Comparison of ENCODE assay signal across 13 cellular contexts in genomic region chr4:4853921-4854648, GRCh38. TPM values are rescaled to one million over a fixed set of nuclear protein-coding genes. Genes with fewer than 3 reads are reported as not detected.
A peak's percentile ranks its signal among the peaks of the same experiment; 100 is the strongest.
DNase-seq lines count a peak whose midpoint lies in the region; ATAC-seq and TF ChIP-seq lines count a peak whose summit lies in the region.
"Had no signal": no experiment of that assay in that cellular context is flagged by ENCODE, and none has a peak within 500 bp of the region (broad histone marks: within the 10 kb centered on the region; RNA-seq: fewer than 3 reads in every experiment).

No MANE protein-coding gene starts in this region.

- DNase-seq in CD8-positive, alpha-beta memory T cell = no peak
- no peak for DNase-seq in NCI-H446 treated with DMSO at 0.1 percent for 48 hours (lab: John Stamatoyannopoulos, UW)
- DNase-seq in MG63 = no peak
- DNase-seq: cerebellar nuclear complex; GDM1; NCI-H1930; stimulated activated CD4-positive, alpha-beta T cell treated with anti-CD3 and anti-CD28 coated beads, Interleukin-1b, Interleukin-23, amount 100 ng/mL, for 48 hours had no signal

- peak overlapping the region; percentile 78 for H3K4me3 ChIP-seq in ACC112 (ENCODE audit: low read depth, low read length)
- H3K4me3 ChIP-seq in CD8-positive, alpha-beta memory T cell (ENCODE audit: low read length) = no peak overlapping the region
- no peak overlapping the region for H3K4me3 ChIP-seq in MG63

- peaks cover 0 to 13% (median 7%) of the 10 kb centered on the region in 5 donors for H3K9me3 Mint-ChIP-seq in CD8-positive, alpha-beta memory T cell
- H3K9me3 Mint-ChIP-seq in brain = peaks cover 0 to 17% (median 2%) of the 10 kb centered on the region in 5 experiments
- no peaks in the 10 kb centered on the region for H3K9me3 Mint-ChIP-seq in nephron

- CTCF ChIA-PET in CD8-positive, alpha-beta memory T cell (lab: Charles Lee) = no interaction called here

- no peaks in the 10 kb centered on the region for H3K79me2 ChIP-seq in ACC112 (ENCODE audit: control insufficient read depth, insufficient read depth, low read length, unreplicated experiment)

- POLR2A ChIA-PET in CD8-positive, alpha-beta memory T cell (lab: Charles Lee) = no interaction called here

- TF ChIP-seq CTCF in brain (conservative IDR thresholded peaks at IDR 0.05) (no peak), nephron (IDR thresholded peaks at IDR 0.05; ENCODE audit: unreplicated experiment in 3 of 3) (no peak)

- peaks cover 30 to 51% (median 42%) of the 10 kb centered on the region in 3 donors for H3K4me1 Mint-ChIP-seq in CD8-positive, alpha-beta memory T cell
- peaks cover 59% of the 10 kb centered on the region for H3K4me1 Mint-ChIP-seq in brain
- H3K4me1 Mint-ChIP-seq in nephron = peaks cover 45% of the 10 kb centered on the region

- ATAC-seq in HG03378 (IDR thresholded peaks at IDR 0.05; ENCODE audit: unreplicated experiment) (no peak), HG02759 (IDR thresholded peaks at IDR 0.05; ENCODE audit: unreplicated experiment) (no peak)

- H3K27ac ChIP-seq in ACC112 (ENCODE audit: low read depth, low read length) = peak overlapping the region; percentile 85; the same call in 1 of the 2 replicates
- no peak overlapping the region for H3K27ac ChIP-seq in CD8-positive, alpha-beta memory T cell (ENCODE audit: low read depth, low read length)
- H3K27ac ChIP-seq: KMS-11 had no signal

- H3K27me3 ChIP-seq in ACC112 (ENCODE audit: insufficient read depth, low read length) (no peaks in the 10 kb centered on the region), MG63 (no peaks in the 10 kb centered on the region)
- H3K27me3 ChIP-seq in CD8-positive, alpha-beta memory T cell (ENCODE audit: insufficient read depth, low read length, poor library complexity, severe bottlenecking) = peaks cover 55% of the 10 kb centered on the region

- peaks cover 72 to 73% of the 10 kb centered on the region in 2 donors for H3K27me3 Mint-ChIP-seq in CD8-positive, alpha-beta memory T cell
- H3K27me3 Mint-ChIP-seq in brain (peaks cover 97% of the 10 kb centered on the region), nephron (ENCODE audit: low read depth) (peaks cover 98% of the 10 kb centered on the region)

- H3K4me1 ChIP-seq in ACC112 (ENCODE audit: control insufficient read depth, insufficient read depth, low read length, unreplicated experiment) = peaks cover 5% of the 10 kb centered on the region
- H3K4me1 ChIP-seq in CD8-positive, alpha-beta memory T cell (ENCODE audit: insufficient read depth, low read length) = peaks cover 7% of the 10 kb centered on the region

- H3K27ac Mint-ChIP-seq in CD8-positive, alpha-beta memory T cell = peak overlapping the region in 2 of 8 donors; percentile 42 to 46
- peak overlapping the region in 1 of 5 experiments; percentile 89 for H3K27ac Mint-ChIP-seq in brain
- no peak overlapping the region for H3K27ac Mint-ChIP-seq in nephron

- peak overlapping the region; percentile 63 to 87 (median 83) for H3K4me3 Mint-ChIP-seq in CD8-positive, alpha-beta memory T cell
- peak overlapping the region in 4 of 5 experiments; percentile 20 to 83 (median 46) for H3K4me3 Mint-ChIP-seq in brain
- H3K4me3 Mint-ChIP-seq in nephron = peak overlapping the region; percentile 52 to 76 (median 70)

- no peaks in the 10 kb centered on the region for H3K9me3 ChIP-seq in CD8-positive, alpha-beta memory T cell (ENCODE audit: low read length)
- H3K9me3 ChIP-seq in MG63 = no peaks in the 10 kb centered on the region

- no peaks in the 10 kb centered on the region for H3K36me3 Mint-ChIP-seq in CD8-positive, alpha-beta memory T cell
- no peaks in the 10 kb centered on the region for H3K36me3 Mint-ChIP-seq in brain
- no peaks in the 10 kb centered on the region for H3K36me3 Mint-ChIP-seq in nephron (ENCODE audit: low read depth)

- H3K36me3 ChIP-seq in ACC112 (ENCODE audit: insufficient read depth, low read length) (no peaks in the 10 kb centered on the region), MG63 (no peaks in the 10 kb centered on the region)
- H3K36me3 ChIP-seq in CD8-positive, alpha-beta memory T cell (ENCODE audit: insufficient read depth, low read length) = no peaks in the 10 kb centered on the region

- H2AFZ ChIP-seq in ACC112 (ENCODE audit: low read length, unreplicated experiment) = peak overlapping the region; percentile 77

RNA-seq across cellular contexts. Expression of gene MSX1, which starts 5.4 kb away (rescaled TPM):
- total RNA-seq in CD8-positive, alpha-beta memory T cell = under 1 TPM; 0.11 to 0.24 TPM
- not detected for polyA plus RNA-seq in CD8-positive, alpha-beta memory T cell
- polyA plus RNA-seq in brain (ENCODE audit: insufficient read depth, low read depth, low replicate concordance) = 4.8 TPM
- 7.8 and 12.0 TPM in 2 replicates for total RNA-seq in MG63 (2014; rRNA removed; shearing (Covaris generic); ENCODE audit: low replicate concordance)
